ENCODE assay signal across 23 cellular contexts in genomic region chr5:151568036-151568435, GRCh38. TPM values are rescaled to one million over a fixed set of nuclear protein-coding genes. Genes with fewer than 3 reads are reported as not detected.
"Had no signal": no experiment of that assay in that cellular context is flagged by ENCODE, and none has a peak within 500 bp of the region (broad histone marks: within the 10 kb centered on the region; RNA-seq: fewer than 3 reads in every experiment).

No MANE protein-coding gene starts in this region.

- H3K4me3 ChIP-seq: K562, SJCRH30 had no signal

- H3K4me1 ChIP-seq: SJCRH30 had no signal

- FAIRE-seq: HTR-8/SVneo, K562 had no signal

- H3K9me3 ChIP-seq: SJCRH30 had no signal

- H3K4me2 ChIP-seq: KMS-11 had no signal

- H3K27ac ChIP-seq: HL-60, KMS-11, SJCRH30 had no signal

- H3K9me3 Mint-ChIP-seq: IgD-negative memory B cell had no signal

- H3K27ac Mint-ChIP-seq: IgD-negative memory B cell had no signal

- DNase-seq: Kasumi-1, MM.1S, NCI-H1092 treated with DMSO at 0.1 percent for 48 hours, NCI-H1436, NCI-H187, NCI-H2029, NCI-H2081 treated with DMSO at 0.1 percent for 48 hours, NCI-H2171, NCI-H226, NCI-H446, NCI-H510A, NCI-H524 treated with DMSO at 0.1 percent for 48 hours, NCI-H69, NCI-H774, SHP77 treated with DMSO at 0.1 percent for 48 hours, SJCRH30 had no signal

- H3K9ac ChIP-seq: KMS-11 had no signal

- ATAC-seq: K562, Right ventricle myocardium inferior, SK-N-SH treated with all-trans-retinoic acid at 6 μM for 48 hours had no signal

- H3K36me3 ChIP-seq: SJCRH30 had no signal

- H3K36me3 Mint-ChIP-seq: IgD-negative memory B cell had no signal

RNA-seq across cellular contexts. Expression of gene FAT2, which starts 23.1 kb away (rescaled TPM):
- total RNA-seq: K562, Right ventricle myocardium inferior had no signal
- polyA plus RNA-seq: IgD-negative memory B cell, K562 had no signal
